8 cellular contexts compared by ENCODE assay signal in the genomic region with DNA sequence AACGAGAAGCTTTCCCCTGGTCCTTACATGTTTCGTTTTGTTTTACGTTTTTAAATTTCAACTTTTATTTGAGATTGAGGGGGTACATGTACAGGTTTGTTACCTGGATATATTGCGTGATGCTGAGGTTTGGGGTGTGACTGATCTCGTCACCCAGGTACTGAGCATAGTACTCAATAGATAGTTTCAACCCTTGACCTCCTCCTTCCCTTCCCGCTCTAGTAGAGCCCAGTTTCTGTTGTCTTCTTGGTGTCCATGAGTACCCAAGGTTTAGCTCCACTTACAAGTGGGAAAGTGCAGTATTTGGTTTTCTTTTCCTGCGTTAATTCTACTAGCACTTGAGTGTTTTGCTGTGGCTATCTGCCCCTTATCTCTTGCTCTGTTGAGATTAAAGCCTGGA. TPM values are rescaled to one million over a fixed set of nuclear protein-coding genes. Genes with fewer than 3 reads are reported as not detected.
DNase-seq lines count a peak whose midpoint lies in the region; ATAC-seq, FAIRE-seq and TF ChIP-seq lines count a peak whose summit lies in the region.

No MANE protein-coding gene starts in this region.

- intact Hi-C loops in Right ventricle myocardium inferior (cut with DNase I) (loop anchor here (5.0 kb wide), 1 partner anchor 122 kb away; the partner anchor contains the start of gene ZNF358), K562 (cut with micrococcal nuclease) (no loop called here)

- H3K4me2 ChIP-seq in K562 (ENCODE audit: insufficient read depth, low read length): peak overlapping the region; percentile 80

- no peaks in the 10 kb centered on the region for H3K9me3 ChIP-seq in cardiac muscle cell (ENCODE audit: low read depth)
- no peaks in the 10 kb centered on the region for H3K9me3 ChIP-seq in K562 (replicated peaks; ENCODE audit: control insufficient read depth, insufficient read depth, low read depth, low read length)
- no peaks in the 10 kb centered on the region for H3K9me3 ChIP-seq in lung (ENCODE audit: control insufficient read depth in 2 of 2, insufficient read depth in 1 of 2, low read length in 1 of 2)

- H3K27me3 ChIP-seq in cardiac muscle cell: no peaks in the 10 kb centered on the region
- H3K27me3 ChIP-seq in K562 (ENCODE audit: control insufficient read depth in 2 of 2, insufficient read depth in 2 of 2, low read length in 2 of 2): no peaks in the 10 kb centered on the region
- no peaks in the 10 kb centered on the region for H3K27me3 ChIP-seq in lung (ENCODE audit: control insufficient read depth, insufficient read depth)

- no peak for TF ChIP-seq POLR2A in K562 (conservative IDR thresholded peaks at IDR 0.05)

- ATAC-seq in Right ventricle myocardium inferior: no peak
- ATAC-seq in K562: peak; percentile 9; the same call in 1 of the 3 replicates
- no peak for ATAC-seq in lung (ENCODE audit: insufficient read depth, low FRiP score)
- ATAC-seq in GM18517 (IDR thresholded peaks at IDR 0.05; ENCODE audit: unreplicated experiment): no peak

- TF ChIP-seq RAD21 in K562 (CRISPR knock-in tag; conservative IDR thresholded peaks at IDR 0.05 in 1 of 2, IDR thresholded peaks at IDR 0.05 in 1 of 2): no peak

- CTCF ChIA-PET in K562 (lab: Yijun Ruan, JAX; ENCODE audit: low intra/inter-chr PET ratio): no interaction called here

- H3K27ac ChIP-seq in cardiac muscle cell (no peak overlapping the region), K562 (ENCODE audit: extremely low read depth, low read depth, low read length) (no peak overlapping the region; the same call in 2 of the 3 replicates), lung (ENCODE audit: low read depth in 1 of 2, low read length in 1 of 2) (peak overlapping the region in 1 of 2 donors; percentile 89), urinary bladder (ENCODE audit: low read depth) (peak overlapping the region; percentile 73)

- H3K36me3 ChIP-seq in cardiac muscle cell: no peaks in the 10 kb centered on the region
- H3K36me3 ChIP-seq in K562 (ENCODE audit: control insufficient read depth, insufficient read depth, low read length): no peaks in the 10 kb centered on the region
- peaks cover 0 to 2% of the 10 kb centered on the region in 2 donors for H3K36me3 ChIP-seq in lung (ENCODE audit: control insufficient read depth in 2 of 2, insufficient read depth in 2 of 2, low read length in 2 of 2)
- H3K36me3 ChIP-seq in urinary bladder (ENCODE audit: insufficient read depth): no peaks in the 10 kb centered on the region

- H3K4me3 ChIP-seq in cardiac muscle cell (peak overlapping the region; percentile 50), K562 (peak overlapping the region; percentile 93), lung (peak overlapping the region; percentile 68), urinary bladder (ENCODE audit: low read depth, low read length) (peak overlapping the region; percentile 96)

- DNase-seq in cardiac muscle cell (ENCODE audit: low read depth in 1 of 2, low spot score in 1 of 2) (peak in 1 of 2 donors; percentile 8), Right ventricle myocardium inferior (ENCODE audit: missing footprints) (no peak), K562 (ENCODE audit: extremely low read depth in 1 of 4, low spot score in 3 of 4) (peak in 1 of 4 experiments; percentile 5), lung (ENCODE audit: low spot score) (no peak), GM20000 (ENCODE audit: low spot score) (no peak), SHP77 treated with DMSO at 0.1 percent for 48 hours (lab: John Stamatoyannopoulos, UW) (no peak)

- no peaks in the 10 kb centered on the region for H3K9me1 ChIP-seq in K562 (ENCODE audit: control insufficient read depth, insufficient read depth, low read length)

- no peak for TF ChIP-seq EP300 in K562 (IDR thresholded peaks at IDR 0.05; ENCODE audit: low read length)

- POLR2A ChIA-PET in K562 (lab: Yijun Ruan, JAX): interaction anchor here (0.6 kb wide), 1 partner anchor 576 kb away, joined by 3 read pairs; no protein-coding TSS in a partner anchor

- WGBS in K562 (ENCODE audit: insufficient coverage, low coverage, missing lambda C conversion rate): 3% methylated on average over 7 of the region's 7 CpGs
- WGBS in lung, 2 donors: 13 to 34% methylated on average over 7 of the region's 7 CpGs
- 14% methylated on average over 7 of the region's 7 CpGs for WGBS in urinary bladder

- H4K20me1 ChIP-seq in K562 (replicated peaks; ENCODE audit: control insufficient read depth, insufficient read depth, low read length): 0 out of 2 replicates have a peak, but pooled peaks cover 3% of the 10 kb centered on the region

- no peak overlapping the region for H2AFZ ChIP-seq in K562 (ENCODE audit: low read depth, low read length)

- peaks cover 20% of the 10 kb centered on the region for H3K79me2 ChIP-seq in K562 (ENCODE audit: control insufficient read depth, insufficient read depth, low read length)

- peak; percentile 67 for FAIRE-seq in K562 (lab: Jason Lieb, UNC)

- no TSS peak for BruUV-seq in K562 (replicated peaks; lab: Mats Ljungman, UMichigan)

- in situ Hi-C loops in K562 (cut with MboI): no loop called here

- H3K9ac ChIP-seq in K562 (ENCODE audit: insufficient read depth in 1 of 2, low read depth in 2 of 2, low read length in 2 of 2): peak overlapping the region; percentile 72 to 97

- peaks cover 4% of the 10 kb centered on the region for H3K4me1 ChIP-seq in cardiac muscle cell (ENCODE audit: low read depth)
- H3K4me1 ChIP-seq in K562 (replicated peaks in 1 of 2; ENCODE audit: control insufficient read depth in 2 of 2, insufficient read depth in 2 of 2, low read length in 2 of 2): peaks cover 7 to 18% of the 10 kb centered on the region in 2 experiments; a peak in 4 of 5 replicates
- peaks cover 8 to 10% of the 10 kb centered on the region in 2 donors for H3K4me1 ChIP-seq in lung (ENCODE audit: control insufficient read depth in 2 of 2, insufficient read depth in 2 of 2, low read length in 2 of 2)
- no peaks in the 10 kb centered on the region for H3K4me1 ChIP-seq in urinary bladder (ENCODE audit: insufficient read depth)

- TF ChIP-seq CTCF in cardiac muscle cell (IDR thresholded peaks at IDR 0.05; ENCODE audit: low read depth, low read length): no peak
- no peak for TF ChIP-seq CTCF in K562 (IDR thresholded peaks at IDR 0.05 in 2 of 3, conservative IDR thresholded peaks at IDR 0.05 in 1 of 3; ENCODE audit: insufficient read depth in 2 of 3, low read depth in 1 of 3, low read length in 3 of 3)
- TF ChIP-seq CTCF in lung (IDR thresholded peaks at IDR 0.05; ENCODE audit: control extremely low read depth, extremely low read depth): no peak
- no peak for TF ChIP-seq CTCF in GM20000 (IDR thresholded peaks at IDR 0.05; ENCODE audit: extremely low read depth, missing control alignments)

TF ChIP-seq in K562, 482 proteins besides CTCF, POLR2A, EP300 and RAD21:
- no peak for TF ChIP-seq NCOA1 (IDR thresholded peaks at IDR 0.05; ENCODE audit: low read depth)

RNA-seq across cellular contexts. Expression of gene ARHGEF18, which starts 47.1 kb away (rescaled TPM):
- total RNA-seq in cardiac muscle cell (26.2 and 31.9 TPM in 2 replicates), Right ventricle myocardium inferior (8.5 TPM), K562 (2014; rRNA removed) (11.4 and 13.8 TPM in 2 replicates), K562 (2014; rRNA removed; fragmentation: Illumina TruSeq; extraction: Trizol) (0.91 and 2.6 TPM in 2 replicates), K562 (2015; rRNA removed; fragmentation: Illumina TruSeq; extraction: Trizol) (6.8 and 7.7 TPM in 2 replicates), K562 (2021) (14.9 and 16.5 TPM in 2 replicates), lung (10 to 100 TPM; 39.9 to 55.6 TPM), urinary bladder (20.7 TPM)
- polyA plus RNA-seq in cardiac muscle cell (12.3 and 16.8 TPM in 2 replicates), K562 (2011; rRNA removed) (2.8 and 4.0 TPM in 2 replicates), K562 (2014; fragmentation: Illumina TruSeq; extraction: Trizol) (4.5 and 5.7 TPM in 2 replicates), K562 (2014; fragmentation: Nextera tagmentation; extraction: Ambion mirVana) (under 1 TPM; 0.04 to 0.20 TPM), K562 (2014; rRNA removed) (6.8 TPM in 2 replicates), lung (10 to 100 TPM; 22.8 to 31.0 TPM), urinary bladder (24.2 TPM)
- 9.6 and 25.5 TPM in 2 replicates for total RNA-seq in K562 (2011; cell fraction: chromatin; rRNA removed; ENCODE audit: low replicate concordance)
- 16.8 and 21.5 TPM in 2 replicates for total RNA-seq in K562 (2011; cell fraction: nucleolus; rRNA removed)
- 11.7 and 12.4 TPM in 2 replicates for total RNA-seq in K562 (2011; cell fraction: nucleoplasm; rRNA removed)
- 4.3 and 7.7 TPM in 2 replicates for polyA plus RNA-seq in K562 (2011; cell fraction: cytosol; rRNA removed)
- 9.9 and 16.4 TPM in 2 replicates for polyA plus RNA-seq in K562 (2011; cell fraction: nucleus; rRNA removed)
- 9.8 and 15.1 TPM in 2 replicates for polyA plus RNA-seq in K562 (2012)
- 4.0 and 5.1 TPM in 2 replicates for polyA minus RNA-seq in K562 (2011; rRNA and poly(A)+ RNA removed)
- polyA minus RNA-seq in K562 (2011; cell fraction: cytosol; rRNA and poly(A)+ RNA removed): 9.3 and 10.7 TPM in 2 replicates
- 5.1 and 9.9 TPM in 2 replicates for polyA minus RNA-seq in K562 (2011; cell fraction: nucleus; rRNA and poly(A)+ RNA removed)
